In the genomic region with DNA sequence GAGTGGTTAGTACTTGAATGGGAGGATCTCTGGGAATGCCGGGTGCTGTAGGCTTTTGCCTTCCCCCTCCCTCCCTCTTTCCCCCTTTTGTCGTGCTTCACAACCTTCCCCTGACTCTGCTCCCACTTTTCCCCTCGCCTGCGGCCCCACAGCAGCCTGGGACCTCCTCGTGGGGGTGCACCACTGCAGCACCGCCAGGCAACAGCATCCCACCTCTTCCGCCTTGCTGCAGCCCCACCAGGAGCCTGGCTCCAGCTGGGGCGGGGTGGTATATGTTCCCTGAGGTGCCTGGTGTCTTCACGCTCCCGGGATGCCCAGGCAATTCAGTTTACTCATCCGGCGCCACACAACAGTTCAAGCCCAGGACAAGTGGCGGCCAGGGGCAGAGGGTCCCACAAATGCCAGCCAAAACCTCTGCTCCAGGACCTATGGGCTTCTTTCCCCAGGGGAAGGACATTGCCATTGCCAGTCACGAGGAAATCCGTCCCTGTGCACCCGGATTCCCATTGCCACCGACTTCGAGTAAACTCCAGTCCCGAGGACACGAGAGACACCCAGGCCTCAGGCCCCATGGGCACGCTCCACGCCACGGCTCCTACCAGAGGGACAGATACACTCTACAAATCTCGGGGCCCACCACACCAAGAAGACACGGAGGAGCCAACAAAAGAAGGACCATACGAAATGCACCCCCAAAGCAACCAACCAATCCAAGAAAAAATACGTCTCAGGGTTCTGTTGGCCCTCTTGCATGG, we compare ENCODE assay signal across 28 cellular contexts.
"Had no signal": no experiment of that assay in that cellular context is flagged by ENCODE, and none has a peak within 500 bp of the region (broad histone marks: within the 10 kb centered on the region; RNA-seq: fewer than 3 reads in every experiment).

No MANE protein-coding gene starts in this region.

- H3K4me1 Mint-ChIP-seq: activated naive CD4-positive, alpha-beta T cell treated with anti-CD3 and anti-CD28 coated beads, Interleukin-2, amount 50 U/mL, for 24 hours; activated naive CD8-positive, alpha-beta T cell treated with anti-CD3 and anti-CD28 coated beads for 36 hours; activated T-helper 17 cell treated with anti-CD3 and anti-CD28 coated beads, Interleukin-2, amount 50 U/mL, for 72 hours had no signal

- H3K27me3 Mint-ChIP-seq: activated CD8-positive, alpha-beta T cell treated with anti-CD3 and anti-CD28 coated beads for 36 hours; activated naive CD4-positive, alpha-beta T cell treated with anti-CD3 and anti-CD28 coated beads, Interleukin-2, amount 50 U/mL, for 24 hours; activated naive CD8-positive, alpha-beta T cell treated with anti-CD3 and anti-CD28 coated beads for 36 hours; activated naive CD8-positive, alpha-beta T cell treated with anti-CD3 and anti-CD28 coated beads, Interleukin-2, amount 50 U/mL, for 24 hours; activated T-helper 17 cell treated with anti-CD3 and anti-CD28 coated beads, Interleukin-2, amount 50 U/mL, for 72 hours had no signal

- H3K27ac Mint-ChIP-seq: activated CD8-positive, alpha-beta T cell treated with anti-CD3 and anti-CD28 coated beads for 36 hours; activated naive CD8-positive, alpha-beta T cell treated with anti-CD3 and anti-CD28 coated beads for 36 hours; activated naive CD8-positive, alpha-beta T cell treated with anti-CD3 and anti-CD28 coated beads, Interleukin-2, amount 50 U/mL, for 24 hours; activated T-helper 17 cell treated with anti-CD3 and anti-CD28 coated beads, Interleukin-2, amount 50 U/mL, for 72 hours had no signal

- H3K4me3 Mint-ChIP-seq: activated CD8-positive, alpha-beta T cell treated with anti-CD3 and anti-CD28 coated beads for 36 hours; activated naive CD4-positive, alpha-beta T cell treated with anti-CD3 and anti-CD28 coated beads, Interleukin-2, amount 50 U/mL, for 24 hours; activated naive CD8-positive, alpha-beta T cell treated with anti-CD3 and anti-CD28 coated beads for 36 hours; activated naive CD8-positive, alpha-beta T cell treated with anti-CD3 and anti-CD28 coated beads, Interleukin-2, amount 50 U/mL, for 24 hours; activated T-cell treated with anti-CD3 and anti-CD28 coated beads, Interleukin-2, amount 50 U/mL, for 4 hours; activated T-helper 17 cell treated with anti-CD3 and anti-CD28 coated beads, Interleukin-2, amount 50 U/mL, for 72 hours had no signal

- H3K9me3 Mint-ChIP-seq: activated CD8-positive, alpha-beta T cell treated with anti-CD3 and anti-CD28 coated beads for 36 hours; activated naive CD4-positive, alpha-beta T cell treated with anti-CD3 and anti-CD28 coated beads, Interleukin-2, amount 50 U/mL, for 24 hours; activated naive CD8-positive, alpha-beta T cell treated with anti-CD3 and anti-CD28 coated beads for 36 hours; activated naive CD8-positive, alpha-beta T cell treated with anti-CD3 and anti-CD28 coated beads, Interleukin-2, amount 50 U/mL, for 24 hours; activated T-cell treated with anti-CD3 and anti-CD28 coated beads, Interleukin-2, amount 50 U/mL, for 4 hours; activated T-helper 17 cell treated with anti-CD3 and anti-CD28 coated beads, Interleukin-2, amount 50 U/mL, for 72 hours had no signal

- DNase-seq: activated CD4-positive, alpha-beta T cell treated with anti-CD3 and anti-CD28 coated beads for 4 hours; activated CD4-positive, alpha-beta T cell treated with anti-CD3 and anti-CD28 coated beads, Interleukin-2, amount 50 U/mL, for 1 hour; activated CD4-positive, alpha-beta T cell treated with anti-CD3 and anti-CD28 coated beads, Interleukin-2, amount 50 U/mL, for 48 hours; activated CD4-positive, CD25-positive, alpha-beta regulatory T cell; activated CD4-positive, CD25-positive, alpha-beta regulatory T cell treated with anti-CD3 and anti-CD28 coated beads, Interleukin-2, amount 50 U/mL, for 72 hours; activated CD8-positive, alpha-beta memory T cell treated with anti-CD3 and anti-CD28 coated beads for 24 hours; activated CD8-positive, alpha-beta T cell treated with anti-CD3 and anti-CD28 coated beads for 36 hours; activated effector memory CD4-positive, alpha-beta T cell treated with Interleukin-2 at 50 U/mL for 16 hours; activated gamma-delta T cell treated with Interleukin-2 at 50 U/mL for 16 hours; activated naive CD4-positive, alpha-beta T cell treated with Interleukin-2 at 50 U/mL for 16 hours; activated naive CD8-positive, alpha-beta T cell treated with anti-CD3 and anti-CD28 coated beads for 36 hours; activated naive CD8-positive, alpha-beta T cell treated with anti-CD3 and anti-CD28 coated beads, Interleukin-2, amount 50 U/mL, for 24 hours; activated T-cell treated with anti-CD3 and anti-CD28 coated beads, Interleukin-2, amount 50 U/mL, for 4 hours; adrenal gland; amygdala; aorta; body of pancreas; caudate nucleus; cortex of kidney; dermis blood vessel endothelial cell; effector CD4-positive, alpha-beta T cell; esophagus squamous epithelium; foreskin melanocyte; heart right ventricle; T-helper 2 cell had no signal

- H3K36me3 Mint-ChIP-seq: activated naive CD4-positive, alpha-beta T cell treated with anti-CD3 and anti-CD28 coated beads, Interleukin-2, amount 50 U/mL, for 24 hours; activated naive CD8-positive, alpha-beta T cell treated with anti-CD3 and anti-CD28 coated beads for 36 hours had no signal

- ATAC-seq: activated CD8-positive, alpha-beta T cell treated with anti-CD3 and anti-CD28 coated beads for 36 hours; activated naive CD8-positive, alpha-beta T cell treated with anti-CD3 and anti-CD28 coated beads, Interleukin-2, amount 50 U/mL, for 24 hours; activated T-cell treated with anti-CD3 and anti-CD28 coated beads, Interleukin-2, amount 50 U/mL, for 4 hours; activated T-helper 17 cell treated with anti-CD3 and anti-CD28 coated beads, Interleukin-2, amount 50 U/mL, for 72 hours; body of pancreas; gastroesophageal sphincter had no signal
